Comparison of ENCODE assay signal across 1 cellular context in the genomic region with DNA sequence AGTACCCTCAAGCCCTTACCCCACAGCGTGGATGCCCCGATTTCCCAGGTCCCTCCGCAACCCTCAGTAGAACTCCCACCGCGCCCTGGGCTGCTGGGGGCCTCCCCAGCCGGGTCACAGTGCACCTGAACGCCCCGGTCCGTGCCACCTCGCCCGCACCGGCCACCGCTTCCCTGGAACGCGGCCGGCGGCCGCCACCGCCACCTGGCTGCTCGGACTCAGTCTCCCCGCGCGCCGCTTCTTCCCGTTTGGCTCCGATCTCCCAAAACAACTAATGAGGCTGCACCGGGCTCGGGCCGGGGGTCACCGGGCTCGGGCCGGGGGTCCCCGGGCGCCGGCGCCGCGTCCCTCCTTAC.
TF ChIP-seq lines count a peak whose summit lies in the region.

No MANE protein-coding gene starts in this region.

TF ChIP-seq in HEK293, 187 proteins besides CTCF, POLR2A, EP300 and RAD21 (continued from another document):
- TF ChIP-seq, protein P1, sequence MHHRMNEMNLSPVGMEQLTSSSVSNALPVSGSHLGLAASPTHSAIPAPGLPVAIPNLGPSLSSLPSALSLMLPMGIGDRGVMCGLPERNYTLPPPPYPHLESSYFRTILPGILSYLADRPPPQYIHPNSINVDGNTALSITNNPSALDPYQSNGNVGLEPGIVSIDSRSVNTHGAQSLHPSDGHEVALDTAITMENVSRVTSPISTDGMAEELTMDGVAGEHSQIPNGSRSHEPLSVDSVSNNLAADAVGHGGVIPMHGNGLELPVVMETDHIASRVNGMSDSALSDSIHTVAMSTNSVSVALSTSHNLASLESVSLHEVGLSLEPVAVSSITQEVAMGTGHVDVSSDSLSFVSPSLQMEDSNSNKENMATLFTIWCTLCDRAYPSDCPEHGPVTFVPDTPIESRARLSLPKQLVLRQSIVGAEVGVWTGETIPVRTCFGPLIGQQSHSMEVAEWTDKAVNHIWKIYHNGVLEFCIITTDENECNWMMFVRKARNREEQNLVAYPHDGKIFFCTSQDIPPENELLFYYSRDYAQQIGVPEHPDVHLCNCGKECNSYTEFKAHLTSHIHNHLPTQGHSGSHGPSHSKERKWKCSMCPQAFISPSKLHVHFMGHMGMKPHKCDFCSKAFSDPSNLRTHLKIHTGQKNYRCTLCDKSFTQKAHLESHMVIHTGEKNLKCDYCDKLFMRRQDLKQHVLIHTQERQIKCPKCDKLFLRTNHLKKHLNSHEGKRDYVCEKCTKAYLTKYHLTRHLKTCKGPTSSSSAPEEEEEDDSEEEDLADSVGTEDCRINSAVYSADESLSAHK (tag by site-specific recombination; IDR thresholded peaks at IDR 0.05) = no peak
- no peak for TF ChIP-seq ZNF433 (tag by site-specific recombination; IDR thresholded peaks at IDR 0.05; ENCODE audit: low read depth)
- no peak for TF ChIP-seq ZNF155 (tag by site-specific recombination; IDR thresholded peaks at IDR 0.05)
- TF ChIP-seq, protein P2, sequence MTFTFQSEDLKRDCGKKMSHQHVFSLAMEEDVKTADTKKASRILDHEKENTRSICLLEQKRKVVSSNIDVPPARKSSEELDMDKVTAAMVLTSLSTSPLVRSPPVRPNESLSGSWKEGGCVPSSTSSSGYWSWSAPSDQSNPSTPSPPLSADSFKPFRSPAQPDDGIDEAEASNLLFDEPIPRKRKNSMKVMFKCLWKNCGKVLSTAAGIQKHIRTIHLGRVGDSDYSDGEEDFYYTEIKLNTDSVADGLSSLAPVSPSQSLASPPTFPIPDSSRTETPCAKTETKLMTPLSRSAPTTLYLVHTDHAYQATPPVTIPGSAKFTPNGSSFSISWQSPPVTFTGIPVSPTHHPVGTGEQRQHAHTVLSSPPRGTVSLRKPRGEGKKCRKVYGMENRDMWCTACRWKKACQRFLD (tag by site-specific recombination; IDR thresholded peaks at IDR 0.05) = no peak
- no peak for TF ChIP-seq SETDB1 (IDR thresholded peaks at IDR 0.05; ENCODE audit: insufficient read length, low read length)
- no peak for TF ChIP-seq ZFP3 (tag by site-specific recombination; IDR thresholded peaks at IDR 0.05; ENCODE audit: low read depth)
- TF ChIP-seq ZNF776 (tag by site-specific recombination; IDR thresholded peaks at IDR 0.05; ENCODE audit: borderline replicate concordance) = no peak
- TF ChIP-seq ZNF19 (tag by site-specific recombination; IDR thresholded peaks at IDR 0.05; ENCODE audit: low read depth) = no peak
- TF ChIP-seq SP3 (tag by site-specific recombination; IDR thresholded peaks at IDR 0.05) = no peak
- TF ChIP-seq ZBTB1 (tag by site-specific recombination; IDR thresholded peaks at IDR 0.05) = no peak
